ENCODE assay signal across 16 cellular contexts in genomic region chr22:44689915-44690524, GRCh38. TPM values are rescaled to one million over a fixed set of nuclear protein-coding genes. Genes with fewer than 3 reads are reported as not detected.
DNase-seq lines count a peak whose midpoint lies in the region; TF ChIP-seq lines count a peak whose summit lies in the region.
"Had no signal": no experiment of that assay in that cellular context is flagged by ENCODE, and none has a peak within 500 bp of the region (broad histone marks: within the 10 kb centered on the region; RNA-seq: fewer than 3 reads in every experiment).

No MANE protein-coding gene starts in this region.

- no peak overlapping the region for H3K4me3 Mint-ChIP-seq in activated naive CD4-positive, alpha-beta T cell treated with anti-CD3 and anti-CD28 coated beads, Interleukin-2, amount 50 U/mL, for 24 hours
- no peak overlapping the region for H3K4me3 Mint-ChIP-seq in activated naive CD4-positive, alpha-beta T cell treated with anti-CD3 and anti-CD28 coated beads for 36 hours
- H3K4me3 Mint-ChIP-seq in Caco-2 (ENCODE audit: unreplicated experiment) = peak overlapping the region; percentile 57
- H3K4me3 Mint-ChIP-seq: CD4-positive, CD25-positive, alpha-beta regulatory T cell had no signal

- H3K27me3 ChIP-seq in Caco-2 (replicated peaks; ENCODE audit: control insufficient read depth, insufficient read depth, low read length) (no peaks in the 10 kb centered on the region), osteoblast (ENCODE audit: insufficient read depth, low read length) (no peaks in the 10 kb centered on the region)
- H3K27me3 ChIP-seq: BLaER1 treated with 17β-estradiol and CSF1 and Interleukin-3, amounts not matched to agents 10 nM and 100 nM had no signal

- TF ChIP-seq CTCF in Caco-2 (IDR thresholded peaks at IDR 0.05; ENCODE audit: insufficient read depth in 1 of 2, low read depth in 1 of 2, low read length in 1 of 2, severe bottlenecking in 1 of 2, unreplicated experiment in 1 of 2) (no peak), VCaP (conservative IDR thresholded peaks at IDR 0.05) (no peak), osteoblast (IDR thresholded peaks at IDR 0.05; ENCODE audit: extremely low read depth, low read depth, low read length) (no peak)

- no peaks in the 10 kb centered on the region for H4K20me1 ChIP-seq in osteoblast (ENCODE audit: insufficient read depth, low read length)

- POLR2A ChIA-PET in Caco-2 (lab: Charles Lee) = no interaction called here

- H3K4me2 ChIP-seq in osteoblast (ENCODE audit: insufficient read depth, low read length) = no peak overlapping the region

- peak overlapping the region; percentile 23 for H3K27ac Mint-ChIP-seq in activated naive CD4-positive, alpha-beta T cell treated with anti-CD3 and anti-CD28 coated beads, Interleukin-2, amount 50 U/mL, for 24 hours
- H3K27ac Mint-ChIP-seq in activated naive CD4-positive, alpha-beta T cell treated with anti-CD3 and anti-CD28 coated beads for 36 hours = no peak overlapping the region
- peak overlapping the region; percentile 95 for H3K27ac Mint-ChIP-seq in Caco-2 (ENCODE audit: unreplicated experiment)

- CTCF ChIA-PET in activated naive CD4-positive, alpha-beta T cell treated with anti-CD3 and anti-CD28 coated beads for 36 hours (lab: Charles Lee) = interaction anchor here (1.2 kb wide), 1 partner anchor 8 kb away, joined by 3 read pairs; no protein-coding TSS in a partner anchor
- CTCF ChIA-PET in Caco-2 (lab: Charles Lee) = interaction anchor here (0.5 kb wide), 2 partner anchors 63 to 161 kb away, joined by 3 to 4 read pairs; no protein-coding TSS in a partner anchor

- no peaks in the 10 kb centered on the region for H3K36me3 Mint-ChIP-seq in activated naive CD4-positive, alpha-beta T cell treated with anti-CD3 and anti-CD28 coated beads, Interleukin-2, amount 50 U/mL, for 24 hours
- H3K36me3 Mint-ChIP-seq in activated naive CD4-positive, alpha-beta T cell treated with anti-CD3 and anti-CD28 coated beads for 36 hours (ENCODE audit: low read depth) = no peaks in the 10 kb centered on the region
- peaks cover 64% of the 10 kb centered on the region for H3K36me3 Mint-ChIP-seq in Caco-2 (ENCODE audit: insufficient read depth, unreplicated experiment)

- no peaks in the 10 kb centered on the region for H3K36me3 ChIP-seq in Caco-2 (ENCODE audit: control insufficient read depth, insufficient read depth, low read length)
- no peaks in the 10 kb centered on the region for H3K36me3 ChIP-seq in osteoblast (ENCODE audit: insufficient read depth, low read length)
- H3K36me3 ChIP-seq: HAP-1 had no signal

- H3K4me1 Mint-ChIP-seq in activated naive CD4-positive, alpha-beta T cell treated with anti-CD3 and anti-CD28 coated beads, Interleukin-2, amount 50 U/mL, for 24 hours = peaks cover 14% of the 10 kb centered on the region
- H3K4me1 Mint-ChIP-seq in activated naive CD4-positive, alpha-beta T cell treated with anti-CD3 and anti-CD28 coated beads for 36 hours (ENCODE audit: low read depth) = peaks cover 10% of the 10 kb centered on the region
- peaks cover 46% of the 10 kb centered on the region for H3K4me1 Mint-ChIP-seq in Caco-2 (ENCODE audit: low read depth, unreplicated experiment)

- BruUV-seq in Caco-2 (replicated peaks; lab: Mats Ljungman, UMichigan) = no TSS peak

- H3K27ac ChIP-seq in VCaP (peak overlapping the region; percentile 80; the same call in 1 of the 2 replicates), osteoblast (ENCODE audit: low read depth, low read length) (no peak overlapping the region)
- H3K27ac ChIP-seq: BLaER1 treated with 17β-estradiol and CSF1 and Interleukin-3, amounts not matched to agents 10 nM and 100 nM had no signal

- H3K4me3 ChIP-seq in Caco-2 (ENCODE audit: low read depth, low read length) = no peak overlapping the region
- H3K4me3 ChIP-seq in osteoblast (ENCODE audit: insufficient read depth, low read length) = no peak overlapping the region
- H3K4me3 ChIP-seq: BLaER1 treated with 17β-estradiol and CSF1 and Interleukin-3, amounts not matched to agents 10 nM and 100 nM; HAP-1 had no signal

- no peak overlapping the region for H2AFZ ChIP-seq in osteoblast (ENCODE audit: low read length)

- H3K9me3 ChIP-seq in Caco-2 (no peaks in the 10 kb centered on the region), osteoblast (ENCODE audit: low read depth, low read length) (no peaks in the 10 kb centered on the region)
- H3K9me3 ChIP-seq: BLaER1 treated with 17β-estradiol and CSF1 and Interleukin-3, amounts not matched to agents 10 nM and 100 nM; HAP-1 had no signal

- no peaks in the 10 kb centered on the region for H3K79me2 ChIP-seq in osteoblast (ENCODE audit: insufficient read depth, low read length)

- H3K9me3 Mint-ChIP-seq in activated naive CD4-positive, alpha-beta T cell treated with anti-CD3 and anti-CD28 coated beads, Interleukin-2, amount 50 U/mL, for 24 hours = no peaks in the 10 kb centered on the region
- no peaks in the 10 kb centered on the region for H3K9me3 Mint-ChIP-seq in activated naive CD4-positive, alpha-beta T cell treated with anti-CD3 and anti-CD28 coated beads for 36 hours
- no peaks in the 10 kb centered on the region for H3K9me3 Mint-ChIP-seq in Caco-2 (ENCODE audit: unreplicated experiment)
- H3K9me3 Mint-ChIP-seq: CD4-positive, CD25-positive, alpha-beta regulatory T cell had no signal

- DNase-seq in activated naive CD4-positive, alpha-beta T cell treated with anti-CD3 and anti-CD28 coated beads for 36 hours = no peak
- DNase-seq in Caco-2 (no peak), osteoblast (ENCODE audit: insufficient read length, low spot score, missing footprints) (peak; percentile 46), kidney tubule cell (ENCODE audit: low spot score) (no peak), SKM-1 treated with dmso at 0.1 percent for 144 hours (lab: John Stamatoyannopoulos, UW; ENCODE audit: unreplicated experiment) (no peak), NCI-H226 (no peak)
- DNase-seq: 8988T; AML-193; CD4-positive, CD25-positive, alpha-beta regulatory T cell; DMS79; GDM1; GOT3 had no signal

- intact Hi-C loops in activated naive CD4-positive, alpha-beta T cell treated with anti-CD3 and anti-CD28 coated beads for 36 hours (cut with micrococcal nuclease) = loop anchor here (10.0 kb wide), 2 partner anchors 195 to 395 kb away; partner anchors contain the start of gene RTL6
- intact Hi-C loops in Caco-2 (cut with micrococcal nuclease; ENCODE audit: unreplicated experiment) = loop anchor here (5.0 kb wide), 1 partner anchor 47 kb away; no protein-coding TSS in a partner anchor

- H3K4me1 ChIP-seq in Caco-2 (peaks cover 79% of the 10 kb centered on the region), osteoblast (ENCODE audit: insufficient read depth, low read length) (peaks cover 8% of the 10 kb centered on the region)

- no peaks in the 10 kb centered on the region for H3K27me3 Mint-ChIP-seq in activated naive CD4-positive, alpha-beta T cell treated with anti-CD3 and anti-CD28 coated beads, Interleukin-2, amount 50 U/mL, for 24 hours
- H3K27me3 Mint-ChIP-seq in activated naive CD4-positive, alpha-beta T cell treated with anti-CD3 and anti-CD28 coated beads for 36 hours (ENCODE audit: low read depth) = no peaks in the 10 kb centered on the region
- H3K27me3 Mint-ChIP-seq in Caco-2 (ENCODE audit: insufficient read depth, unreplicated experiment) = no peaks in the 10 kb centered on the region

RNA-seq across cellular contexts. Expression of gene PRR5, which starts 12.0 kb away (rescaled TPM):
- 10 to 100 TPM in 1 of 2 experiments, 1 to 10 TPM in 1; 7.9 to 10.2 TPM for total RNA-seq in activated naive CD4-positive, alpha-beta T cell treated with anti-CD3 and anti-CD28 coated beads for 36 hours
- total RNA-seq in Caco-2 (2022) (74.8 and 82.8 TPM in 2 replicates), osteoblast (13.0 and 14.8 TPM in 2 replicates)
